Comparison of ENCODE assay signal across 9 cellular contexts in the genomic region with DNA sequence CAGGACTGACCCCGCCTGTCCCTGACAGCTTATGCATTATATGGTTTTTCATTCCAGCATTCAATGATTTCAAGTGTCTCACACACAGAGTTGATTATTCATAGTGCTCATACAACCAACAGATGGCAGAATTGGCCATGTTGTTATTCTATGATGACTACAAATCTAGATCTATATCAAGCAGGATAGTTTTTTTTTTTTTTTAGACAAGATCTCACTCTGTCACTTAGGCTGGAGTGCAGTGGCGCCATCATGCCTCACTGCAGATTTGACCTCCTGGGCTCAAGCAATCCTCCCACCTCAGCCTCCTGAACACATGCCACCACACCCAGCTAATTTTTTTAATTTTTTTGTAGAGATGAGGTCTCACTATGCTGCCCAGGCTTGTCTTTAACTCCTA. TPM values are rescaled to one million over a fixed set of nuclear protein-coding genes. Genes with fewer than 3 reads are reported as not detected.
DNase-seq lines count a peak whose midpoint lies in the region; ATAC-seq and TF ChIP-seq lines count a peak whose summit lies in the region.
"Had no signal": no experiment of that assay in that cellular context is flagged by ENCODE, and none has a peak within 500 bp of the region (broad histone marks: within the 10 kb centered on the region; RNA-seq: fewer than 3 reads in every experiment).

No MANE protein-coding gene starts in this region.

- no peaks in the 10 kb centered on the region for H3K27me3 Mint-ChIP-seq in type B pancreatic cell

- H3K27me3 ChIP-seq in SK-N-SH (ENCODE audit: insufficient read depth) (no peaks in the 10 kb centered on the region), MG63 (no peaks in the 10 kb centered on the region)

- H3K36me3 ChIP-seq in SK-N-SH (replicated peaks in 1 of 2; ENCODE audit: control insufficient read depth in 1 of 2, insufficient read depth in 2 of 2, low read length in 1 of 2) (no peaks in the 10 kb centered on the region), MG63 (no peaks in the 10 kb centered on the region)

- no peaks in the 10 kb centered on the region for H3F3A ChIP-seq in SK-N-SH (replicated peaks; ENCODE audit: insufficient read depth)

- H3K4me3 ChIP-seq in Jurkat, Clone E6-1 (ENCODE audit: low read length), result no peak overlapping the region
- H3K4me3 ChIP-seq in SK-N-SH (ENCODE audit: low read depth in 2 of 2, low read length in 1 of 2) (no peak overlapping the region), MG63 (no peak overlapping the region)
- H3K4me3 ChIP-seq: skin epidermis had no signal

- POLR2A ChIA-PET in SK-N-SH (lab: Yijun Ruan, JAX), result no interaction called here

- H3K36me3 Mint-ChIP-seq in type B pancreatic cell, result no peaks in the 10 kb centered on the region

- no peak for TF ChIP-seq POLR2A in GM18505 (IDR thresholded peaks at IDR 0.05; ENCODE audit: borderline replicate concordance, extremely low read depth, insufficient read depth, insufficient read length)

- no peaks in the 10 kb centered on the region for H3K9me2 ChIP-seq in SK-N-SH

- H3K9ac ChIP-seq in SK-N-SH, result no peak overlapping the region

- no peaks in the 10 kb centered on the region for H4K20me1 ChIP-seq in SK-N-SH (ENCODE audit: insufficient read depth)

- CTCF ChIA-PET in SK-N-SH (lab: Yijun Ruan, JAX), result interaction anchor here (0.6 to 3.5 kb wide), 16 partner anchors 10 to 265 kb away, joined by 3 to 22 read pairs (median 4); no protein-coding TSS in a partner anchor

- no peak overlapping the region for H3K4me2 ChIP-seq in SK-N-SH

- H2AFZ ChIP-seq in SK-N-SH (ENCODE audit: low read depth), result no peak overlapping the region

- TF ChIP-seq EP300 in SK-N-SH (IDR thresholded peaks at IDR 0.05; ENCODE audit: borderline replicate concordance in 1 of 2, low read depth in 1 of 2, low read length in 1 of 2), result no peak

- no peak for ATAC-seq in GM18505 (IDR thresholded peaks at IDR 0.05; ENCODE audit: unreplicated experiment)

- DNase-seq in SIG-M5 treated with dmso at 0.1 percent for 504 hours (lab: John Stamatoyannopoulos, UW; ENCODE audit: unreplicated experiment), result peak; percentile 32
- no peak for DNase-seq in SIG-M5 (lab: John Stamatoyannopoulos, UW)
- peak; percentile 81 for DNase-seq in Jurkat, Clone E6-1 (ENCODE audit: low read depth, low spot score)
- DNase-seq in SK-N-SH, result peak; percentile 31
- peak; percentile 41 for DNase-seq in fibroblast of the conjunctiva (ENCODE audit: low read depth)
- DNase-seq in type B pancreatic cell (ENCODE audit: extremely low spot score, unreplicated experiment), result no peak
- no peak for DNase-seq in MG63

- H3K27ac Mint-ChIP-seq in type B pancreatic cell, result no peak overlapping the region

- WGBS in SK-N-SH (ENCODE audit: low lambda C conversion rate), result 22% methylated on average over 2 of the region's 2 CpGs

- H3K4me3 Mint-ChIP-seq in type B pancreatic cell, result no peak overlapping the region

- TF ChIP-seq CTCF in SK-N-SH (IDR thresholded peaks at IDR 0.05) (peak; percentile 63), type B pancreatic cell (conservative IDR thresholded peaks at IDR 0.05) (peak; percentile 56)

- H3K9me3 Mint-ChIP-seq in type B pancreatic cell, result no peaks in the 10 kb centered on the region

- peak; percentile 70 for TF ChIP-seq RAD21 in SK-N-SH (IDR thresholded peaks at IDR 0.05; ENCODE audit: low read length)

- no peaks in the 10 kb centered on the region for H3K79me2 ChIP-seq in SK-N-SH (ENCODE audit: insufficient read depth)

- H3K9me3 ChIP-seq in SK-N-SH (no peaks in the 10 kb centered on the region), MG63 (no peaks in the 10 kb centered on the region; the same call in 1 of the 2 replicates)

- no peaks in the 10 kb centered on the region; a peak in 1 of 4 replicates for H3K4me1 ChIP-seq in SK-N-SH (ENCODE audit: control insufficient read depth in 1 of 2, insufficient read depth in 2 of 2, low read depth in 1 of 2, low read length in 1 of 2)

- no peak overlapping the region for H3K27ac ChIP-seq in SK-N-SH (ENCODE audit: low read depth in 2 of 2, low read length in 1 of 2)
- H3K27ac ChIP-seq: skin epidermis had no signal

- H3K4me1 Mint-ChIP-seq in type B pancreatic cell (ENCODE audit: unreplicated experiment), result peaks cover 4% of the 10 kb centered on the region

TF ChIP-seq in SK-N-SH, 30 proteins besides CTCF, POLR2A, EP300 and RAD21:
- TF ChIP-seq SMC3 (IDR thresholded peaks at IDR 0.05; ENCODE audit: low read depth, low read length), result peak; percentile 52
- TF ChIP-seq JUND (IDR thresholded peaks at IDR 0.05), result 0 out of 2 replicates have a peak, but pooled peaks have one; percentile 9
- TF ChIP-seq GATA2 (CRISPR knock-in tag; IDR thresholded peaks at IDR 0.05), result peak; percentile 71
- TF ChIP-seq TCF12 (IDR thresholded peaks at IDR 0.05), result peak; percentile 13; the same call in 1 of the 2 replicates
- TF ChIP-seq, protein P1, sequence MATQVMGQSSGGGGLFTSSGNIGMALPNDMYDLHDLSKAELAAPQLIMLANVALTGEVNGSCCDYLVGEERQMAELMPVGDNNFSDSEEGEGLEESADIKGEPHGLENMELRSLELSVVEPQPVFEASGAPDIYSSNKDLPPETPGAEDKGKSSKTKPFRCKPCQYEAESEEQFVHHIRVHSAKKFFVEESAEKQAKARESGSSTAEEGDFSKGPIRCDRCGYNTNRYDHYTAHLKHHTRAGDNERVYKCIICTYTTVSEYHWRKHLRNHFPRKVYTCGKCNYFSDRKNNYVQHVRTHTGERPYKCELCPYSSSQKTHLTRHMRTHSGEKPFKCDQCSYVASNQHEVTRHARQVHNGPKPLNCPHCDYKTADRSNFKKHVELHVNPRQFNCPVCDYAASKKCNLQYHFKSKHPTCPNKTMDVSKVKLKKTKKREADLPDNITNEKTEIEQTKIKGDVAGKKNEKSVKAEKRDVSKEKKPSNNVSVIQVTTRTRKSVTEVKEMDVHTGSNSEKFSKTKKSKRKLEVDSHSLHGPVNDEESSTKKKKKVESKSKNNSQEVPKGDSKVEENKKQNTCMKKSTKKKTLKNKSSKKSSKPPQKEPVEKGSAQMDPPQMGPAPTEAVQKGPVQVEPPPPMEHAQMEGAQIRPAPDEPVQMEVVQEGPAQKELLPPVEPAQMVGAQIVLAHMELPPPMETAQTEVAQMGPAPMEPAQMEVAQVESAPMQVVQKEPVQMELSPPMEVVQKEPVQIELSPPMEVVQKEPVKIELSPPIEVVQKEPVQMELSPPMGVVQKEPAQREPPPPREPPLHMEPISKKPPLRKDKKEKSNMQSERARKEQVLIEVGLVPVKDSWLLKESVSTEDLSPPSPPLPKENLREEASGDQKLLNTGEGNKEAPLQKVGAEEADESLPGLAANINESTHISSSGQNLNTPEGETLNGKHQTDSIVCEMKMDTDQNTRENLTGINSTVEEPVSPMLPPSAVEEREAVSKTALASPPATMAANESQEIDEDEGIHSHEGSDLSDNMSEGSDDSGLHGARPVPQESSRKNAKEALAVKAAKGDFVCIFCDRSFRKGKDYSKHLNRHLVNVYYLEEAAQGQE (IDR thresholded peaks at IDR 0.05; ENCODE audit: low read depth, low read length), result no peak
TF ChIP-seq in SK-N-SH: peak in this region for 4.

RNA-seq across cellular contexts. Expression of a gene that starts 40.1 kb away (rescaled TPM):
- polyA plus RNA-seq in Jurkat, Clone E6-1 (2012; ENCODE audit: insufficient read depth, insufficient read length), result 17.1 TPM
- polyA plus RNA-seq in SK-N-SH (2012; rRNA removed), result 15.0 and 21.5 TPM in 2 replicates
- 15.3 and 16.7 TPM in 2 replicates for polyA plus RNA-seq in SK-N-SH (2012; cell fraction: cytosol; rRNA removed)
- polyA plus RNA-seq in SK-N-SH (2012; cell fraction: nucleus; rRNA removed), result 12.9 and 17.5 TPM in 2 replicates
- total RNA-seq in type B pancreatic cell (ENCODE audit: low replicate concordance), result 31.1 and 31.9 TPM in 2 replicates
- 21.2 and 21.5 TPM in 2 replicates for total RNA-seq in MG63 (2014; rRNA removed; shearing (Covaris generic); ENCODE audit: low replicate concordance)

Comparison
In these comparisons a context has a peak if more than half of its experiments do, and no peak if none do; other contexts are left out.
1. DNase-seq: peak in SIG-M5 treated with dmso at 0.1 percent for 504 hours (single experiment), Jurkat, Clone E6-1 (single experiment), SK-N-SH (single experiment) and fibroblast of the conjunctiva (single experiment); none in SIG-M5 (single experiment), type B pancreatic cell (single experiment) and MG63 (single experiment).